ENCODE assay signal across 1 cellular context in the genomic region with DNA sequence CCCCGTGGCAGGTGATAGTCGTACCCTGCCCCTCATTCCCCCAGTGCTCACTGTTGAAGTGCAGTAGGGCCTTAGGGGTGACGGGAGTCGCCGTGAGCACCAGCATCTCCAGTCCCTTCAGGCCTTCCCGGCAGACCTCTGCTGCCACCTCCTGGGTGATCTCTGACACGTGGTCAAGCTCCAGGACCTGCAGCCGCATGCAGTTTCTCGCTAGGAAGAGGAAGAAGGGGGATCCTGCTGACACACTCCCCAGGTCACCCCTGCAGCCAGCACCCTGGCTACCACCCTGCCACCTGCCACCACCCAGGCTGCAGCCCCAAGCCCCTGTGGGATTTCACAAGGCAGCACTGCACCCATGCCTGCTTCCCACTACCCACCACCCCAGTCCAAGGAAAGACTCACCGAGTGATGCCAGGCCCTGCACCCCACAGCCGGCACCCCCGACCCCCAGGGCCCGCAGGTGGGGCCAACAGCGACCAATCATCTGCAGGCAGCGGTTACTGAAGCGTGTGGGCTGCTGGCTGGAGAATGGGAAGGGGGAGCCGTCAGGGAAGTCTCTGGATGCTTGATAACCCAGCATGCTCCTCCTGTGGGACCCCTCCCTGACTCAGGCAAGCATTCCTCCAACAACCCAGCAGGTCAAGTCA.
TF ChIP-seq lines count a peak whose summit lies in the region.

No MANE protein-coding gene starts in this region.

TF ChIP-seq in SK-N-SH treated with all-trans-retinoic acid at 6 μM for 48 hours, 23 proteins besides CTCF, POLR2A, EP300 and RAD21 (continued from another document):
- no peak for TF ChIP-seq TSHZ2 (CRISPR knock-in tag; IDR thresholded peaks at IDR 0.05)
- TF ChIP-seq, protein P1, sequence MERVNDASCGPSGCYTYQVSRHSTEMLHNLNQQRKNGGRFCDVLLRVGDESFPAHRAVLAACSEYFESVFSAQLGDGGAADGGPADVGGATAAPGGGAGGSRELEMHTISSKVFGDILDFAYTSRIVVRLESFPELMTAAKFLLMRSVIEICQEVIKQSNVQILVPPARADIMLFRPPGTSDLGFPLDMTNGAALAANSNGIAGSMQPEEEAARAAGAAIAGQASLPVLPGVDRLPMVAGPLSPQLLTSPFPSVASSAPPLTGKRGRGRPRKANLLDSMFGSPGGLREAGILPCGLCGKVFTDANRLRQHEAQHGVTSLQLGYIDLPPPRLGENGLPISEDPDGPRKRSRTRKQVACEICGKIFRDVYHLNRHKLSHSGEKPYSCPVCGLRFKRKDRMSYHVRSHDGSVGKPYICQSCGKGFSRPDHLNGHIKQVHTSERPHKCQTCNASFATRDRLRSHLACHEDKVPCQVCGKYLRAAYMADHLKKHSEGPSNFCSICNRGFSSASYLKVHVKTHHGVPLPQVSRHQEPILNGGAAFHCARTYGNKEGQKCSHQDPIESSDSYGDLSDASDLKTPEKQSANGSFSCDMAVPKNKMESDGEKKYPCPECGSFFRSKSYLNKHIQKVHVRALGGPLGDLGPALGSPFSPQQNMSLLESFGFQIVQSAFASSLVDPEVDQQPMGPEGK (CRISPR knock-in tag; IDR thresholded peaks at IDR 0.05; ENCODE audit: borderline replicate concordance), result no peak
TF ChIP-seq in SK-N-SH treated with all-trans-retinoic acid at 6 μM for 48 hours: peak in this region for 0.
